Comparison of ENCODE assay signal across 22 cellular contexts in genomic region chrX:100911731-100912130, GRCh38. TPM values are rescaled to one million over a fixed set of nuclear protein-coding genes. Genes with fewer than 3 reads are reported as not detected.
"Had no signal": no experiment of that assay in that cellular context is flagged by ENCODE, and none has a peak within 500 bp of the region (broad histone marks: within the 10 kb centered on the region; RNA-seq: fewer than 3 reads in every experiment).

No MANE protein-coding gene starts in this region.

- H3K9me3 ChIP-seq: prostate gland, right lobe of liver, spleen, transverse colon had no signal

- ATAC-seq: left lobe of liver, right lobe of liver, T-helper 17 cell had no signal

- H3K4me3 ChIP-seq: prostate gland, right lobe of liver, spleen, transverse colon had no signal

- H3K27ac Mint-ChIP-seq: activated B cell treated with CpG ODN at 0.5 μM for 24 hours; activated CD4-positive, alpha-beta T cell treated with anti-CD3 and anti-CD28 coated beads, Interleukin-2, amount 10 ng/mL, durations not matched to agents 24 days and 14 days; activated naive CD4-positive, alpha-beta T cell treated with anti-CD3 and anti-CD28 coated beads for 36 hours; immature natural killer cell; memory B cell; nephron; T-helper 17 cell had no signal

- H3K36me3 ChIP-seq: prostate gland, right lobe of liver, spleen, transverse colon had no signal

- H3K27me3 ChIP-seq: right lobe of liver, spleen, transverse colon had no signal

- H3K4me1 Mint-ChIP-seq: activated CD4-positive, alpha-beta T cell treated with anti-CD3 and anti-CD28 coated beads, Interleukin-2, amount 10 ng/mL, durations not matched to agents 24 days and 14 days; central memory CD8-positive, alpha-beta T cell; immature natural killer cell; nephron; T-helper 17 cell had no signal

- H3K27me3 Mint-ChIP-seq: activated B cell treated with CpG ODN at 0.5 μM for 24 hours, memory B cell, T-helper 17 cell had no signal

- H3K27ac ChIP-seq: prostate gland, right lobe of liver, spleen, transverse colon had no signal

- H3K4me3 Mint-ChIP-seq: activated B cell treated with CpG ODN at 0.5 μM for 24 hours; activated CD4-positive, alpha-beta T cell treated with anti-CD3 and anti-CD28 coated beads, Interleukin-2, amount 10 ng/mL, durations not matched to agents 24 days and 14 days; activated naive CD4-positive, alpha-beta T cell treated with anti-CD3 and anti-CD28 coated beads for 36 hours; central memory CD8-positive, alpha-beta T cell; immature natural killer cell; memory B cell; nephron; T-helper 17 cell had no signal

- H3K36me3 Mint-ChIP-seq: immature natural killer cell had no signal

- DNase-seq: activated B cell treated with CpG ODN at 0.5 μM for 24 hours; activated CD4-positive, alpha-beta T cell treated with anti-CD3 and anti-CD28 coated beads, Interleukin-2, amount 10 ng/mL, durations not matched to agents 24 days and 14 days; activated CD8-positive, alpha-beta memory T cell treated with anti-CD3 and anti-CD28 coated beads for 24 hours; activated naive CD4-positive, alpha-beta T cell treated with anti-CD3 and anti-CD28 coated beads for 36 hours; cortex of kidney; effector memory CD4-positive, alpha-beta T cell; erythroblast; glutamatergic neuron; immature natural killer cell; occipital lobe; right lobe of liver; spleen; stimulated activated CD4-positive, alpha-beta T cell treated with anti-CD3 and anti-CD28 coated beads, Interleukin-2, amount 100 ng/mL, for 24 hours; stimulated activated naive CD4-positive, alpha-beta T cell; substantia nigra; T-helper 17 cell; transverse colon had no signal

- H3K4me1 ChIP-seq: prostate gland, right lobe of liver, spleen, transverse colon had no signal

- H3K9me3 Mint-ChIP-seq: activated B cell treated with CpG ODN at 0.5 μM for 24 hours; activated CD4-positive, alpha-beta T cell treated with anti-CD3 and anti-CD28 coated beads, Interleukin-2, amount 10 ng/mL, durations not matched to agents 24 days and 14 days; activated naive CD4-positive, alpha-beta T cell treated with anti-CD3 and anti-CD28 coated beads for 36 hours; central memory CD8-positive, alpha-beta T cell; immature natural killer cell; memory B cell had no signal

RNA-seq across cellular contexts. Expression of gene XKRX, which starts 17.0 kb away (rescaled TPM):
- polyA plus RNA-seq: immature natural killer cell had no signal

RNA-seq across cellular contexts. Expression of gene NOX1, which starts 37.6 kb away (rescaled TPM):
- total RNA-seq: activated B cell treated with CpG ODN at 0.5 μM for 24 hours; activated CD4-positive, alpha-beta T cell treated with anti-CD3 and anti-CD28 coated beads, Interleukin-2, amount 10 ng/mL, durations not matched to agents 24 days and 14 days; activated naive CD4-positive, alpha-beta T cell treated with anti-CD3 and anti-CD28 coated beads for 36 hours; left lobe of liver; occipital lobe; right lobe of liver; spleen; T-helper 17 cell had no signal
- polyA plus RNA-seq: immature natural killer cell had no signal

RNA-seq across cellular contexts. Expression of gene ARL13A, which starts 57.8 kb away (rescaled TPM):
- total RNA-seq: activated B cell treated with CpG ODN at 0.5 μM for 24 hours; activated CD4-positive, alpha-beta T cell treated with anti-CD3 and anti-CD28 coated beads, Interleukin-2, amount 10 ng/mL, durations not matched to agents 24 days and 14 days; activated naive CD4-positive, alpha-beta T cell treated with anti-CD3 and anti-CD28 coated beads for 36 hours; left lobe of liver; occipital lobe; right lobe of liver; T-helper 17 cell; transverse colon had no signal
- polyA plus RNA-seq: immature natural killer cell, spleen had no signal
